In genomic region chr2:240947607-240948006, GRCh38 we compare ENCODE assay signal across 28 cellular contexts. TPM values are rescaled to one million over a fixed set of nuclear protein-coding genes. Genes with fewer than 3 reads are reported as not detected.
A peak's percentile ranks its signal among the peaks of the same experiment; 100 is the strongest.
DNase-seq lines count a peak whose midpoint lies in the region; ATAC-seq and TF ChIP-seq lines count a peak whose summit lies in the region.
"Had no signal": no experiment of that assay in that cellular context is flagged by ENCODE, and none has a peak within 500 bp of the region (broad histone marks: within the 10 kb centered on the region; RNA-seq: fewer than 3 reads in every experiment).

No MANE protein-coding gene starts in this region.

- H3K9me3 ChIP-seq in left ventricle myocardium inferior (replicated peaks) (no peaks in the 10 kb centered on the region), right atrium auricular region (no peaks in the 10 kb centered on the region)

- H3K27me3 ChIP-seq in left ventricle myocardium inferior (ENCODE audit: low read depth) (no peaks in the 10 kb centered on the region), right atrium auricular region (no peaks in the 10 kb centered on the region)
- H3K27me3 ChIP-seq: BLaER1 treated with 17β-estradiol and CSF1 and Interleukin-3, amounts not matched to agents 10 nM and 100 nM had no signal

- no peak overlapping the region for H3K27ac ChIP-seq in left ventricle myocardium inferior (replicated peaks)
- no peak overlapping the region for H3K27ac ChIP-seq in right atrium auricular region
- H3K27ac ChIP-seq: BLaER1 treated with 17β-estradiol and CSF1 and Interleukin-3, amounts not matched to agents 10 nM and 100 nM; HL-60 had no signal

- peak; percentile 7 for DNase-seq in left ventricle myocardium inferior
- no peak for DNase-seq in right atrium auricular region (ENCODE audit: low spot score)
- DNase-seq in progenitor cell of endocrine pancreas (ENCODE audit: low spot score, unreplicated experiment): peak; percentile 8
- peak; percentile 66 for DNase-seq in type B pancreatic cell (ENCODE audit: extremely low spot score, unreplicated experiment)
- DNase-seq in GM10266 (ENCODE audit: extremely low spot score): no peak
- no peak for DNase-seq in NCI-H187 (lab: John Stamatoyannopoulos, UW)
- DNase-seq: DMS53, EL, HFFc6, Karpas-422, NCI-H1417 treated with DMSO at 0.1 percent for 48 hours, NCI-H1930, NCI-H226, NCI-H524, NCI-H82, OCI-M1, SHP77 treated with DMSO at 0.1 percent for 48 hours had no signal

- H3K4me1 Mint-ChIP-seq in dendritic cell treated with granulocyte-macrophage colony-stimulating factor and Interleukin-4, amounts not matched to agents 40 ng/mL and 50 ng/mL, for 4 days (ENCODE audit: low read depth): peaks cover 25% of the 10 kb centered on the region
- no peaks in the 10 kb centered on the region for H3K4me1 Mint-ChIP-seq in progenitor cell of endocrine pancreas (ENCODE audit: low read depth)
- peaks cover 10% of the 10 kb centered on the region for H3K4me1 Mint-ChIP-seq in type B pancreatic cell (ENCODE audit: unreplicated experiment)
- H3K4me1 Mint-ChIP-seq: CD8-positive, alpha-beta memory T cell; IgD-negative memory B cell had no signal

- H3K4me1 ChIP-seq in left ventricle myocardium inferior (peaks cover 7% of the 10 kb centered on the region), right atrium auricular region (no peaks in the 10 kb centered on the region)

- no peak overlapping the region for H3K4me3 Mint-ChIP-seq in dendritic cell treated with granulocyte-macrophage colony-stimulating factor and Interleukin-4, amounts not matched to agents 40 ng/mL and 50 ng/mL, for 4 days
- no peak overlapping the region for H3K4me3 Mint-ChIP-seq in progenitor cell of endocrine pancreas (ENCODE audit: low read depth)
- no peak overlapping the region for H3K4me3 Mint-ChIP-seq in type B pancreatic cell
- H3K4me3 Mint-ChIP-seq: CD8-positive, alpha-beta memory T cell; HFFc6; IgD-negative memory B cell had no signal

- H3K36me3 ChIP-seq in left ventricle myocardium inferior (no peaks in the 10 kb centered on the region), right atrium auricular region (no peaks in the 10 kb centered on the region)
- H3K36me3 ChIP-seq: BLaER1 treated with 17β-estradiol and CSF1 and Interleukin-3, amounts not matched to agents 10 nM and 100 nM had no signal

- peak overlapping the region; percentile 43 for H3K27ac Mint-ChIP-seq in dendritic cell treated with granulocyte-macrophage colony-stimulating factor and Interleukin-4, amounts not matched to agents 40 ng/mL and 50 ng/mL, for 4 days
- H3K27ac Mint-ChIP-seq in progenitor cell of endocrine pancreas: no peak overlapping the region
- no peak overlapping the region for H3K27ac Mint-ChIP-seq in type B pancreatic cell
- H3K27ac Mint-ChIP-seq: CD8-positive, alpha-beta memory T cell; HFFc6; IgD-negative memory B cell had no signal

- H3K9me3 Mint-ChIP-seq in dendritic cell treated with granulocyte-macrophage colony-stimulating factor and Interleukin-4, amounts not matched to agents 40 ng/mL and 50 ng/mL, for 4 days: no peaks in the 10 kb centered on the region
- H3K9me3 Mint-ChIP-seq in progenitor cell of endocrine pancreas (ENCODE audit: low read depth) (no peaks in the 10 kb centered on the region), type B pancreatic cell (no peaks in the 10 kb centered on the region)
- H3K9me3 Mint-ChIP-seq: HFFc6, IgD-negative memory B cell had no signal

- TF ChIP-seq CTCF in left ventricle myocardium inferior (IDR thresholded peaks at IDR 0.05; ENCODE audit: borderline replicate concordance) (no peak), right atrium auricular region (IDR thresholded peaks at IDR 0.05) (no peak), progenitor cell of endocrine pancreas (IDR thresholded peaks at IDR 0.05; ENCODE audit: unreplicated experiment) (no peak), type B pancreatic cell (conservative IDR thresholded peaks at IDR 0.05) (no peak), GM10266 (IDR thresholded peaks at IDR 0.05; ENCODE audit: control insufficient read depth, insufficient read depth, low read depth, missing control alignments) (no peak)

- no peak for ATAC-seq in HG03521 (IDR thresholded peaks at IDR 0.05; ENCODE audit: unreplicated experiment)

- H3K36me3 Mint-ChIP-seq in dendritic cell treated with granulocyte-macrophage colony-stimulating factor and Interleukin-4, amounts not matched to agents 40 ng/mL and 50 ng/mL, for 4 days (ENCODE audit: low read depth): no peaks in the 10 kb centered on the region
- H3K36me3 Mint-ChIP-seq in progenitor cell of endocrine pancreas (ENCODE audit: insufficient read depth): no peaks in the 10 kb centered on the region
- H3K36me3 Mint-ChIP-seq in type B pancreatic cell: no peaks in the 10 kb centered on the region
- H3K36me3 Mint-ChIP-seq: CD8-positive, alpha-beta memory T cell; IgD-negative memory B cell had no signal

- peaks cover 4% of the 10 kb centered on the region for H3K27me3 Mint-ChIP-seq in dendritic cell treated with granulocyte-macrophage colony-stimulating factor and Interleukin-4, amounts not matched to agents 40 ng/mL and 50 ng/mL, for 4 days
- H3K27me3 Mint-ChIP-seq in progenitor cell of endocrine pancreas (peaks cover 8% of the 10 kb centered on the region), type B pancreatic cell (no peaks in the 10 kb centered on the region)

- intact Hi-C loops in left ventricle myocardium inferior (cut with micrococcal nuclease): no loop called here
- intact Hi-C loops in dendritic cell treated with granulocyte-macrophage colony-stimulating factor and Interleukin-4, amounts not matched to agents 40 ng/mL and 50 ng/mL, for 4 days (cut with micrococcal nuclease): no loop called here

- no peak overlapping the region for H3K4me3 ChIP-seq in left ventricle myocardium inferior
- H3K4me3 ChIP-seq in right atrium auricular region: no peak overlapping the region
- H3K4me3 ChIP-seq: BLaER1 treated with 17β-estradiol and CSF1 and Interleukin-3, amounts not matched to agents 10 nM and 100 nM had no signal

RNA-seq across cellular contexts. Expression of gene CROCC2, which starts 41.5 kb away (rescaled TPM):
- total RNA-seq in left ventricle myocardium inferior: not detected
- total RNA-seq in right atrium auricular region: not detected
- total RNA-seq in progenitor cell of endocrine pancreas: 0.36 and 0.40 TPM in 2 replicates
- 0.68 and 0.98 TPM in 2 replicates for total RNA-seq in type B pancreatic cell (ENCODE audit: low replicate concordance)
- total RNA-seq: A673; CD8-positive, alpha-beta memory T cell; H1; HFFc6; HT1080; MCF 10A had no signal

RNA-seq across cellular contexts. Expression of gene SNED1, which starts 50.8 kb away (rescaled TPM):
- total RNA-seq in left ventricle myocardium inferior (6.1 TPM), right atrium auricular region (10 to 100 TPM in 1 of 2 donors, 1 to 10 TPM in 1; 9.9 to 16.4 TPM), progenitor cell of endocrine pancreas (2.2 and 2.5 TPM in 2 replicates), type B pancreatic cell (ENCODE audit: low replicate concordance) (9.7 and 140 TPM in 2 replicates)

RNA-seq across cellular contexts. Expression of gene MAB21L4, which starts 51.7 kb away (rescaled TPM):
- total RNA-seq in left ventricle myocardium inferior (not detected), right atrium auricular region (under 1 TPM in 1 of 2 donors, not detected in 1; 0.31 TPM), progenitor cell of endocrine pancreas (9.7 and 12.5 TPM in 2 replicates), type B pancreatic cell (ENCODE audit: low replicate concordance) (62.0 and 157 TPM in 2 replicates)
- total RNA-seq: A673; CD8-positive, alpha-beta memory T cell; H1; HFFc6; HT1080; MCF 10A; RPMI7951 had no signal

Comparison
In these comparisons a context has a peak if more than half of its experiments do, and no peak if none do; other contexts are left out.
1. DNase-seq: peak in left ventricle myocardium inferior (single experiment), progenitor cell of endocrine pancreas (single experiment) and type B pancreatic cell (single experiment); none in right atrium auricular region (single experiment), GM10266 (single experiment) and NCI-H187 (0 of 2).